In genomic region chr10:72260215-72260587, GRCh38 we compare ENCODE assay signal across 8 cellular contexts. TPM values are rescaled to one million over a fixed set of nuclear protein-coding genes. Genes with fewer than 3 reads are reported as not detected.
DNase-seq lines count a peak whose midpoint lies in the region; ATAC-seq and TF ChIP-seq lines count a peak whose summit lies in the region.

No MANE protein-coding gene starts in this region.

- H3K27me3 ChIP-seq in GM06990 (replicated peaks; ENCODE audit: control insufficient read depth, insufficient read depth, low read length) = no peaks in the 10 kb centered on the region
- no peaks in the 10 kb centered on the region for H3K27me3 ChIP-seq in gastroesophageal sphincter
- no peaks in the 10 kb centered on the region for H3K27me3 ChIP-seq in prostate gland (replicated peaks; ENCODE audit: insufficient read depth)

- DNase-seq in GM06990 (ENCODE audit: extremely low read depth, insufficient read length) = no peak
- DNase-seq in prostate gland (ENCODE audit: low spot score) = no peak
- no peak for DNase-seq in stimulated activated naive CD4-positive, alpha-beta T cell (lab: John Stamatoyannopoulos, UW)
- DNase-seq in NCI-H345 treated with DMSO at 0.1 percent for 48 hours (lab: John Stamatoyannopoulos, UW; ENCODE audit: unreplicated experiment) = no peak

- ATAC-seq in SK-N-SH treated with all-trans-retinoic acid at 6 μM for 48 hours (peak; percentile 31), gastroesophageal sphincter (no peak), GM18502 (IDR thresholded peaks at IDR 0.05; ENCODE audit: poor library complexity, unreplicated experiment) (no peak), HG03342 (IDR thresholded peaks at IDR 0.05; ENCODE audit: unreplicated experiment) (no peak)

- TF ChIP-seq CTCF in GM06990 (IDR thresholded peaks at IDR 0.05; ENCODE audit: insufficient read depth, low read length, poor library complexity, severe bottlenecking) (no peak), gastroesophageal sphincter (IDR thresholded peaks at IDR 0.05) (no peak), prostate gland (IDR thresholded peaks at IDR 0.05) (no peak)

- H3K36me3 ChIP-seq in GM06990 (ENCODE audit: control insufficient read depth, insufficient read depth, low read length) (no peaks in the 10 kb centered on the region), gastroesophageal sphincter (no peaks in the 10 kb centered on the region), prostate gland (no peaks in the 10 kb centered on the region)

- H3K9me3 ChIP-seq in gastroesophageal sphincter (no peaks in the 10 kb centered on the region), prostate gland (no peaks in the 10 kb centered on the region)

- 0 to 50% methylated on average over 1 to 4 of the region's 5 CpGs for WGBS in gastroesophageal sphincter (ENCODE audit: low coverage in 1 of 2), 2 donors
- WGBS in prostate gland = 31% methylated on average over 5 of the region's 5 CpGs

- H3K27ac ChIP-seq in gastroesophageal sphincter = peak overlapping the region; percentile 40 to 94 (median 92)
- peak overlapping the region; percentile 83 to 84 for H3K27ac ChIP-seq in prostate gland

- peaks cover 19 to 76% (median 37%) of the 10 kb centered on the region in 3 donors for H3K4me1 ChIP-seq in gastroesophageal sphincter
- peaks cover 39% of the 10 kb centered on the region for H3K4me1 ChIP-seq in prostate gland (replicated peaks)

- H3K4me3 ChIP-seq in GM06990 (replicated peaks; ENCODE audit: low read depth, low read length) = peak overlapping the region; percentile 64
- H3K4me3 ChIP-seq in gastroesophageal sphincter = peak overlapping the region in 1 of 2 donors; percentile 52
- H3K4me3 ChIP-seq in prostate gland = no peak overlapping the region

- no peak for TF ChIP-seq POLR2A in gastroesophageal sphincter (IDR thresholded peaks at IDR 0.05)
- TF ChIP-seq POLR2A in prostate gland (IDR thresholded peaks at IDR 0.05) = no peak

- no peak for TF ChIP-seq EP300 in gastroesophageal sphincter (IDR thresholded peaks at IDR 0.05)

- intact Hi-C loops in prostate gland (cut with DNase I) = no loop called here

TF ChIP-seq in SK-N-SH treated with all-trans-retinoic acid at 6 μM for 48 hours, 23 proteins besides CTCF, POLR2A, EP300 and RAD21:
- TF ChIP-seq CSDC2 (CRISPR knock-in tag; IDR thresholded peaks at IDR 0.05) = no peak
- TF ChIP-seq SNAI2 (CRISPR knock-in tag; IDR thresholded peaks at IDR 0.05) = no peak
- no peak for TF ChIP-seq ZNF565 (CRISPR knock-in tag; conservative IDR thresholded peaks at IDR 0.05; ENCODE audit: low read depth)
- no peak for TF ChIP-seq POU6F1 (CRISPR knock-in tag; IDR thresholded peaks at IDR 0.05; ENCODE audit: borderline replicate concordance, low read depth)
- no peak for TF ChIP-seq TSHZ2 (CRISPR knock-in tag; IDR thresholded peaks at IDR 0.05)
- TF ChIP-seq ISL1 (CRISPR knock-in tag; IDR thresholded peaks at IDR 0.05) = no peak
- TF ChIP-seq ZC3H10 (CRISPR knock-in tag; IDR thresholded peaks at IDR 0.05) = no peak
- no peak for TF ChIP-seq CREB5 (CRISPR knock-in tag; IDR thresholded peaks at IDR 0.05; ENCODE audit: low read depth)
- no peak for TF ChIP-seq GLIS3 (CRISPR knock-in tag; IDR thresholded peaks at IDR 0.05)
- TF ChIP-seq ZNF8 (CRISPR knock-in tag; IDR thresholded peaks at IDR 0.05) = no peak
- TF ChIP-seq ARNTL (CRISPR knock-in tag; IDR thresholded peaks at IDR 0.05; ENCODE audit: borderline replicate concordance, low read depth) = no peak
- TF ChIP-seq BACH2 (CRISPR knock-in tag; IDR thresholded peaks at IDR 0.05; ENCODE audit: borderline replicate concordance) = no peak
- TF ChIP-seq PATZ1 (CRISPR knock-in tag; IDR thresholded peaks at IDR 0.05; ENCODE audit: borderline replicate concordance) = no peak
- TF ChIP-seq OSR1 (CRISPR knock-in tag; IDR thresholded peaks at IDR 0.05) = no peak
- TF ChIP-seq ESRRG (CRISPR knock-in tag; IDR thresholded peaks at IDR 0.05) = no peak
- TF ChIP-seq CSRNP3 (CRISPR knock-in tag; IDR thresholded peaks at IDR 0.05) = no peak

RNA-seq across cellular contexts. Expression of gene DDIT4, which starts 13.5 kb away (rescaled TPM):
- 100 to 1,000 TPM; 129 to 189 (median 133) TPM for total RNA-seq in gastroesophageal sphincter
- 100 to 1,000 TPM; 259 to 265 TPM for total RNA-seq in prostate gland

RNA-seq across cellular contexts. Expression of gene ASCC1, which starts 44.1 kb away (rescaled TPM):
- total RNA-seq in gastroesophageal sphincter = 10 to 100 TPM; 24.4 to 42.4 (median 35.2) TPM
- total RNA-seq in prostate gland = 10 to 100 TPM; 14.8 to 38.3 TPM

RNA-seq across cellular contexts. Expression of gene ANAPC16, which starts 44.4 kb away (rescaled TPM):
- 100 to 1,000 TPM; 133 to 196 (median 156) TPM for total RNA-seq in gastroesophageal sphincter
- 100 to 1,000 TPM in 1 of 2 donors, 10 to 100 TPM in 1; 73.4 to 123 TPM for total RNA-seq in prostate gland
